28 cellular contexts compared by ENCODE assay signal in genomic region chr16:20847577-20847976, GRCh38.
"Had no signal": no experiment of that assay in that cellular context is flagged by ENCODE, and none has a peak within 500 bp of the region (broad histone marks: within the 10 kb centered on the region; RNA-seq: fewer than 3 reads in every experiment).

No MANE protein-coding gene starts in this region.

- ATAC-seq: foreskin keratinocyte, heart right ventricle, left cardiac atrium, left lung, mucosa of descending colon, sciatic nerve had no signal

- H3K27me3 ChIP-seq: esophagus muscularis mucosa, foreskin keratinocyte, heart right ventricle, left lung, right atrium auricular region, tibial nerve, upper lobe of left lung had no signal

- H3K27ac Mint-ChIP-seq: mesothelial cell of epicardium, naive B cell, nephron progenitor cell had no signal

- H3K4me3 ChIP-seq: coronary artery, esophagus muscularis mucosa, heart right ventricle, left lung, mucosa of descending colon, prostate gland, right atrium auricular region, smooth muscle cell, thoracic aorta, tibial nerve, upper lobe of left lung had no signal

- DNase-seq: dermis blood vessel endothelial cell; effector memory CD4-positive, alpha-beta T cell; foreskin keratinocyte; glutamatergic neuron; heart right ventricle; hippocampal formation; left cardiac atrium; left lung; mesenchymal stem cell; mucosa of descending colon; naive B cell; nephron progenitor cell; nucleus accumbens; stimulated activated CD4-positive, alpha-beta T cell treated with anti-CD3 and anti-CD28 coated beads, Interleukin-12 subunit alpha, Interleukin-12 subunit beta, amount 100 ng/mL, for 4 hours; stimulated activated CD4-positive, alpha-beta T cell treated with anti-CD3 and anti-CD28 coated beads, Interleukin-1b, Interleukin-23, amount 100 ng/mL, for 48 hours; stimulated activated CD4-positive, alpha-beta T cell treated with anti-CD3 and anti-CD28 coated beads, Interleukin-4, amount 100 ng/mL, for 1 hour; stimulated activated CD8-positive, alpha-beta memory T cell treated with anti-CD3 and anti-CD28 coated beads, Interleukin-4, amount 100 ng/mL, for 48 hours; stimulated activated naive CD4-positive, alpha-beta T cell; upper lobe of left lung had no signal

- H3K27me3 Mint-ChIP-seq: naive B cell had no signal

- H3K27ac ChIP-seq: coronary artery, esophagus muscularis mucosa, foreskin keratinocyte, heart right ventricle, left lung, prostate gland, right atrium auricular region, thoracic aorta, tibial nerve, upper lobe of left lung had no signal

- H3K9me3 ChIP-seq: esophagus muscularis mucosa, heart right ventricle, left lung, mucosa of descending colon, prostate gland, right atrium auricular region, thoracic aorta, tibial nerve, upper lobe of left lung had no signal

- H3K36me3 ChIP-seq: esophagus muscularis mucosa, left lung, prostate gland, right atrium auricular region, thoracic aorta, tibial nerve, upper lobe of left lung had no signal

- H3K9me3 Mint-ChIP-seq: mesothelial cell of epicardium, naive B cell, nephron progenitor cell had no signal

- H3K36me3 Mint-ChIP-seq: naive B cell had no signal

- H3K4me3 Mint-ChIP-seq: mesothelial cell of epicardium, naive B cell, nephron progenitor cell had no signal
